Comparison of ENCODE assay signal across 1 cellular context in genomic region chr9:136662326-136662655, GRCh38.
TF ChIP-seq lines count a peak whose summit lies in the region.

No MANE protein-coding gene starts in this region.

TF ChIP-seq in endothelial cell of umbilical vein, 7 proteins besides CTCF, POLR2A, EP300 and RAD21 (continued from another document):
- no peak for TF ChIP-seq MYC (IDR thresholded peaks at IDR 0.05; ENCODE audit: low read depth, low read length)
- no peak for TF ChIP-seq POLR2AphosphoS5 (IDR thresholded peaks at IDR 0.05; ENCODE audit: insufficient read depth, low read depth, low read length)
- TF ChIP-seq, protein P1, sequence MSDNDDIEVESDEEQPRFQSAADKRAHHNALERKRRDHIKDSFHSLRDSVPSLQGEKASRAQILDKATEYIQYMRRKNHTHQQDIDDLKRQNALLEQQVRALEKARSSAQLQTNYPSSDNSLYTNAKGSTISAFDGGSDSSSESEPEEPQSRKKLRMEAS (IDR thresholded peaks at IDR 0.05; ENCODE audit: insufficient read depth, insufficient read length), result no peak
- no peak for TF ChIP-seq EZH2 (IDR thresholded peaks at IDR 0.05; ENCODE audit: borderline replicate concordance, low read depth, low read length, severe bottlenecking)
- TF ChIP-seq JUN (IDR thresholded peaks at IDR 0.05; ENCODE audit: borderline replicate concordance, insufficient read depth, insufficient read length, low read depth), result no peak
